ENCODE assay signal across 9 cellular contexts in genomic region chr1:231707407-231707806, GRCh38.
"Had no signal": no experiment of that assay in that cellular context is flagged by ENCODE, and none has a peak within 500 bp of the region (broad histone marks: within the 10 kb centered on the region; RNA-seq: fewer than 3 reads in every experiment).

No MANE protein-coding gene starts in this region.

- H3K9me3 Mint-ChIP-seq: HFFc6, IgD-negative memory B cell had no signal

- H3K36me3 ChIP-seq: HAP-1 had no signal

- H3K27ac ChIP-seq: GM23248, HL-60 had no signal

- H3K4me1 ChIP-seq: HAP-1 had no signal

- H3K27ac Mint-ChIP-seq: HFFc6, IgD-negative memory B cell had no signal

- ATAC-seq: HCT116 had no signal

- H3K4me3 ChIP-seq: GM23248, HAP-1 had no signal

- DNase-seq: GM23248, GOT3, H7, HFFc6, KBM-7 had no signal

- H3K9me3 ChIP-seq: HAP-1 had no signal

- H3K4me3 Mint-ChIP-seq: HFFc6, IgD-negative memory B cell had no signal
